Comparison of ENCODE assay signal across 8 cellular contexts in the genomic region with DNA sequence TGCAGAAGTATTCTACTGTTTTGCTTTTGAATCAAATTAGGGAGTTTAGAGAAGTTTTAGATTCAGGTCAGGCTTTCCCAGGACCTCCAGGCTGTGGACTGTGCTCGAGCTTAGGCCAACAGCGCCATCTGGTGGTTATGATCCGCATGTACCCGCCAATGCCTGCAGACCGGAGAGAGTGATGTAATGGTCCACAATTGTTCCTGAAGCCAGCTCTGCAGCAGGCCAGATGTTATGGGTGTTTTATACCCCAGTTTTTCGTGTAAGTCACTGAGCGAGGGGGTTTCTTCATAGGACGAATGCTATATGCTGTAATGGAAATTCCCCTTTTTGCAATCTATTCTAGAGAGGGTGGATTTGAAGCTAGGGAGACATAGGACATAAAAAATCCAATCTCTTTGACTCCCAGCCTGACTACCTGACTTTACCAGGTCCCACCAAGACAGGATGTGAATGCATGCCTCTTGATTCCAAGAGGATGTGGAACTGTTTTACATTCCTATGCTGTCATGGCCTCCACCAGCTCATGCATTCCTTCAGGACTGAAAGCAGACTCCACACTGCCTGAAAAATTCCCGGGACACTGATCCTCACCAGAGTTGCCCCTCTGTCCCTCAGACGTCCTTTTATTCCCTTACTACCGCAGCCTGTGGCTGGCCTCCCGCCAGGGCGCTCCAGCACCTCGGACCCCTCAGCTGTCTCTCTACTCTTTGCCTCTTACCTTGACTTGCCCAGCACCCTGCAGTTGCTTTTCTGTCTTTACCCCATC. TPM values are rescaled to one million over a fixed set of nuclear protein-coding genes. Genes with fewer than 3 reads are reported as not detected.
A peak's percentile ranks its signal among the peaks of the same experiment; 100 is the strongest.
DNase-seq lines count a peak whose midpoint lies in the region; ATAC-seq and TF ChIP-seq lines count a peak whose summit lies in the region.

No MANE protein-coding gene starts in this region.

- H3K27me3 ChIP-seq in BJ (ENCODE audit: control insufficient read depth, insufficient read depth, low read length): no peaks in the 10 kb centered on the region
- H3K27me3 ChIP-seq in lower lobe of right lung (ENCODE audit: low read depth): peaks cover 32% of the 10 kb centered on the region

- POLR2A ChIA-PET in BJ (lab: Charles Lee): no interaction called here

- H3K4me3 ChIP-seq in BJ (ENCODE audit: low read depth, low read length) (peak overlapping the region; percentile 17; the same call in 1 of the 2 replicates), lower lobe of right lung (peak overlapping the region; percentile 48)

- H3K27ac ChIP-seq in lower lobe of right lung: no peak overlapping the region

- DNase-seq in BJ (ENCODE audit: low read depth) (peak; percentile 5), NCI-H524 treated with DMSO at 0.1 percent for 48 hours (lab: John Stamatoyannopoulos, UW) (peak; percentile 40), lower lobe of right lung (peak; percentile 82)
- peak; percentile 87 to 90 for DNase-seq in activated CD4-positive, alpha-beta T cell treated with anti-CD3 and anti-CD28 coated beads, Interleukin-2, amount 50 U/mL, for 48 hours
- DNase-seq in effector CD4-positive, alpha-beta T cell: peak; percentile 64
- DNase-seq in stimulated activated CD4-positive, alpha-beta T cell treated with anti-CD3 and anti-CD28 coated beads, TNF-alpha, amount 100 ng/mL, for 24 hours (ENCODE audit: low read depth in 3 of 3): peak; percentile 71 to 82 (median 78)

- no peaks in the 10 kb centered on the region for H3K36me3 ChIP-seq in BJ (ENCODE audit: control insufficient read depth, insufficient read depth, low read length)
- no peaks in the 10 kb centered on the region for H3K36me3 ChIP-seq in lower lobe of right lung

- H3K4me1 ChIP-seq in lower lobe of right lung: peaks cover 11% of the 10 kb centered on the region

- CTCF ChIA-PET in BJ (lab: Yijun Ruan, JAX): interaction anchor here (0.6 to 2.7 kb wide), 11 partner anchors 9 to 1489 kb away, joined by 3 to 15 read pairs (median 4); no protein-coding TSS in a partner anchor

- intact Hi-C loops in lower lobe of right lung (cut with DNase I): loop anchor here (5.0 kb wide), 1 partner anchor 490 kb away; no protein-coding TSS in a partner anchor

- peak; percentile 81 for TF ChIP-seq CTCF in BJ (IDR thresholded peaks at IDR 0.05; ENCODE audit: insufficient read depth, low read depth, low read length)
- peak; percentile 93 for TF ChIP-seq CTCF in lower lobe of right lung (IDR thresholded peaks at IDR 0.05)

- H3K9me3 ChIP-seq in lower lobe of right lung: no peaks in the 10 kb centered on the region

- ATAC-seq in GM19023 (IDR thresholded peaks at IDR 0.05; ENCODE audit: unreplicated experiment) (peak; percentile 86), HG03196 (IDR thresholded peaks at IDR 0.05; ENCODE audit: unreplicated experiment) (peak; percentile 78), lower lobe of right lung (peak; percentile 96 to 98)

RNA-seq across cellular contexts. Expression of gene LY86, which starts 41.2 kb away (rescaled TPM):
- not detected in 2 replicates for polyA plus RNA-seq in BJ (2011; rRNA removed)
- polyA minus RNA-seq in BJ (2011; rRNA and poly(A)+ RNA removed): not detected in 2 replicates
- total RNA-seq in lower lobe of right lung: 20.2 TPM

Comparison
In these comparisons a context has a peak if more than half of its experiments do, and no peak if none do; other contexts are left out.
1. DNase-seq: peak in every context shown above with its lines; median percentile 88 in activated CD4-positive, alpha-beta T cell treated with anti-CD3 and anti-CD28 coated beads, Interleukin-2, amount 50 U/mL, for 48 hours; 82 in lower lobe of right lung; 78 in stimulated activated CD4-positive, alpha-beta T cell treated with anti-CD3 and anti-CD28 coated beads, TNF-alpha, amount 100 ng/mL, for 24 hours; 64 in effector CD4-positive, alpha-beta T cell; 40 in NCI-H524 treated with DMSO at 0.1 percent for 48 hours; 5 in BJ.